Comparison of ENCODE assay signal across 11 cellular contexts in genomic region chrX:103276581-103277002, GRCh38. TPM values are rescaled to one million over a fixed set of nuclear protein-coding genes. Genes with fewer than 3 reads are reported as not detected.
A peak's percentile ranks its signal among the peaks of the same experiment; 100 is the strongest.
DNase-seq lines count a peak whose midpoint lies in the region; ATAC-seq and TF ChIP-seq lines count a peak whose summit lies in the region.
"Had no signal": no experiment of that assay in that cellular context is flagged by ENCODE, and none has a peak within 500 bp of the region (broad histone marks: within the 10 kb centered on the region; RNA-seq: fewer than 3 reads in every experiment).

Gene TCEAL5, minus strand, starts transcription at chrX:103276750. Its CDS starts 2,187 bp downstream, at chrX:103274563.

- intact Hi-C loops in Calu3 (cut with micrococcal nuclease; ENCODE audit: unreplicated experiment) = no loop called here

- H3K79me2 ChIP-seq in neural progenitor cell (ENCODE audit: low read depth) = no peaks in the 10 kb centered on the region

- no peak within 1 kb of the TSS for H3K9ac ChIP-seq in neural progenitor cell

- H3K4me3 ChIP-seq in BE2C (ENCODE audit: low read depth, low read length) (peak within 1 kb of the TSS; percentile 24; the same call in 1 of the 2 replicates), neural progenitor cell (no peak within 1 kb of the TSS)
- H3K4me3 ChIP-seq: pancreas had no signal

- H3K36me3 ChIP-seq in BE2C = no peaks in the 10 kb centered on the region
- H3K36me3 ChIP-seq in neural progenitor cell = no peaks in the 10 kb centered on the region
- H3K36me3 ChIP-seq: pancreas had no signal

- H3K27me3 Mint-ChIP-seq in central memory CD8-positive, alpha-beta T cell = peaks cover 82% of the 10 kb centered on the region
- H3K27me3 Mint-ChIP-seq in neural progenitor cell (ENCODE audit: insufficient read depth, low read depth) (peaks cover 4% of the 10 kb centered on the region), Calu3 (ENCODE audit: unreplicated experiment) (peaks cover 74% of the 10 kb centered on the region)

- no peaks in the 10 kb centered on the region for H4K20me1 ChIP-seq in neural progenitor cell (ENCODE audit: low read depth)

- H3K4me3 Mint-ChIP-seq in central memory CD8-positive, alpha-beta T cell = peak within 1 kb of the TSS; percentile 21
- peak within 1 kb of the TSS; percentile 70 for H3K4me3 Mint-ChIP-seq in neural progenitor cell
- H3K4me3 Mint-ChIP-seq in Calu3 (ENCODE audit: low read depth, unreplicated experiment) = no peak within 1 kb of the TSS

- TF ChIP-seq CTCF in BE2C (IDR thresholded peaks at IDR 0.05; ENCODE audit: low read depth, low read length) (no peak), neural progenitor cell (IDR thresholded peaks at IDR 0.05) (no peak), Calu3 (IDR thresholded peaks at IDR 0.05; ENCODE audit: unreplicated experiment) (no peak)

- H3K27me3 ChIP-seq in BE2C (peaks cover 24% of the 10 kb centered on the region), neural progenitor cell (no peaks in the 10 kb centered on the region)

- H2AFZ ChIP-seq in neural progenitor cell (replicated peaks) = no peak within 1 kb of the TSS

- ATAC-seq in central memory CD8-positive, alpha-beta T cell (replicated peaks; ENCODE audit: extremely low read depth, poor library complexity, severe bottlenecking) = no peak
- ATAC-seq in HG02678 (IDR thresholded peaks at IDR 0.05; ENCODE audit: unreplicated experiment) (no peak), GM21786 (IDR thresholded peaks at IDR 0.05; ENCODE audit: unreplicated experiment) (no peak)

- BruUV-seq in Calu3 (replicated peaks; lab: Mats Ljungman, UMichigan) = no TSS peak

- no peak for DNase-seq in BE2C
- DNase-seq in NCI-H1105 (lab: John Stamatoyannopoulos, UW) = peak; percentile 75
- DNase-seq in central memory CD8-positive, alpha-beta T cell (ENCODE audit: low spot score in 2 of 2) = no peak
- no peak for DNase-seq in neural progenitor cell (ENCODE audit: low spot score)
- no peak for DNase-seq in NCI-H510A treated with DMSO at 0.1 percent for 48 hours (lab: John Stamatoyannopoulos, UW)
- no peak for DNase-seq in Calu3
- DNase-seq: DMS53, NCI-H1048 had no signal

- peaks cover 6% of the 10 kb centered on the region for H3K4me1 Mint-ChIP-seq in central memory CD8-positive, alpha-beta T cell
- H3K4me1 Mint-ChIP-seq in neural progenitor cell (peaks cover 2% of the 10 kb centered on the region), Calu3 (ENCODE audit: low read depth, unreplicated experiment) (no peaks in the 10 kb centered on the region)

- H3K27ac ChIP-seq in neural progenitor cell = no peak within 1 kb of the TSS
- H3K27ac ChIP-seq: pancreas had no signal

- no peaks in the 10 kb centered on the region for H3K9me3 ChIP-seq in BE2C
- H3K9me3 ChIP-seq in neural progenitor cell (ENCODE audit: low read depth) = no peaks in the 10 kb centered on the region
- H3K9me3 ChIP-seq: pancreas had no signal

- no peak within 1 kb of the TSS for H3K4me2 ChIP-seq in neural progenitor cell

- no peaks in the 10 kb centered on the region for H3K9me3 Mint-ChIP-seq in central memory CD8-positive, alpha-beta T cell
- H3K9me3 Mint-ChIP-seq in neural progenitor cell (no peaks in the 10 kb centered on the region), Calu3 (ENCODE audit: low read depth, unreplicated experiment) (no peaks in the 10 kb centered on the region)

- peaks cover 2% of the 10 kb centered on the region for H3K36me3 Mint-ChIP-seq in central memory CD8-positive, alpha-beta T cell (ENCODE audit: insufficient read depth)
- H3K36me3 Mint-ChIP-seq in neural progenitor cell (no peaks in the 10 kb centered on the region), Calu3 (ENCODE audit: insufficient read depth, unreplicated experiment) (no peaks in the 10 kb centered on the region)

- no peak within 1 kb of the TSS for H3K27ac Mint-ChIP-seq in central memory CD8-positive, alpha-beta T cell (ENCODE audit: low read depth)
- H3K27ac Mint-ChIP-seq in neural progenitor cell (no peak within 1 kb of the TSS), Calu3 (ENCODE audit: unreplicated experiment) (no peak within 1 kb of the TSS)

- no peaks in the 10 kb centered on the region for H3K4me1 ChIP-seq in BE2C
- no peaks in the 10 kb centered on the region for H3K4me1 ChIP-seq in neural progenitor cell
- H3K4me1 ChIP-seq: pancreas had no signal

- CTCF ChIA-PET in Calu3 (lab: Charles Lee) = no interaction called here

- no peaks in the 10 kb centered on the region for H3F3A ChIP-seq in neural progenitor cell (ENCODE audit: low read depth)

RNA-seq across cellular contexts. Expression of gene TCEAL5, which starts in this region (rescaled TPM):
- polyA plus RNA-seq in BE2C (2012; ENCODE audit: insufficient read depth, insufficient read length, low read depth) = 0.77 TPM
- total RNA-seq in neural progenitor cell (ENCODE audit: low replicate concordance) (0.12 TPM in 1 of 2 replicates, not detected in the other), Calu3 (2022) (not detected in 2 replicates)
